In genomic region chr2:201854221-201854801, GRCh38 we compare ENCODE assay signal across 13 cellular contexts. TPM values are rescaled to one million over a fixed set of nuclear protein-coding genes. Genes with fewer than 3 reads are reported as not detected.
A peak's percentile ranks its signal among the peaks of the same experiment; 100 is the strongest.
DNase-seq lines count a peak whose midpoint lies in the region; ATAC-seq, FAIRE-seq and TF ChIP-seq lines count a peak whose summit lies in the region.
"Had no signal": no experiment of that assay in that cellular context is flagged by ENCODE, and none has a peak within 500 bp of the region (broad histone marks: within the 10 kb centered on the region; RNA-seq: fewer than 3 reads in every experiment).

No MANE protein-coding gene starts in this region.

- no peaks in the 10 kb centered on the region for H3K9me3 ChIP-seq in trophoblast cell (ENCODE audit: insufficient read depth, low read depth, low read length)
- H3K9me3 ChIP-seq in left ventricle myocardium inferior (replicated peaks) = no peaks in the 10 kb centered on the region
- no peaks in the 10 kb centered on the region for H3K9me3 ChIP-seq in Karpas-422 (ENCODE audit: low read length)
- H3K9me3 ChIP-seq: esophagus squamous epithelium had no signal

- H4K12ac ChIP-seq in trophoblast cell (ENCODE audit: low read depth, low read length) = no peak overlapping the region

- no peak for ATAC-seq in GM21381 (IDR thresholded peaks at IDR 0.05; ENCODE audit: unreplicated experiment)

- H3K4me3 ChIP-seq in epithelial cell of esophagus (ENCODE audit: low read length) = no peak overlapping the region
- H3K4me3 ChIP-seq in trophoblast cell (ENCODE audit: low read depth, low read length) = no peak overlapping the region
- no peak overlapping the region for H3K4me3 ChIP-seq in left ventricle myocardium inferior
- H3K4me3 ChIP-seq in Karpas-422 (ENCODE audit: low read length) = no peak overlapping the region
- H3K4me3 ChIP-seq: esophagus squamous epithelium had no signal

- H3K36me3 ChIP-seq in trophoblast cell (ENCODE audit: control insufficient read depth in 1 of 2, insufficient read depth in 2 of 2, low read length in 2 of 2) (no peaks in the 10 kb centered on the region), left ventricle myocardium inferior (no peaks in the 10 kb centered on the region), Karpas-422 (ENCODE audit: insufficient read depth, low read length) (no peaks in the 10 kb centered on the region)
- H3K36me3 ChIP-seq: esophagus squamous epithelium had no signal

- no peak overlapping the region for H2BK12ac ChIP-seq in trophoblast cell (ENCODE audit: low read length)

- no peak for TF ChIP-seq CTCF in epithelial cell of esophagus (IDR thresholded peaks at IDR 0.05; ENCODE audit: insufficient read depth, low read depth, low read length, missing control alignments)
- TF ChIP-seq CTCF in left ventricle myocardium inferior (IDR thresholded peaks at IDR 0.05; ENCODE audit: borderline replicate concordance) = no peak

- no peaks in the 10 kb centered on the region for H4K20me1 ChIP-seq in Karpas-422 (ENCODE audit: insufficient read depth, low read depth, low read length)

- DNase-seq in GM03348 (ENCODE audit: low spot score) = peak; percentile 81
- peak; percentile 98 for DNase-seq in RCC 7860 (ENCODE audit: low spot score)
- peak; percentile 92 for DNase-seq in epithelial cell of esophagus (ENCODE audit: low read depth)
- DNase-seq in trophoblast cell = peak; percentile 59 to 61
- no peak for DNase-seq in NCI-H446 (lab: John Stamatoyannopoulos, UW)
- DNase-seq in left ventricle myocardium inferior = no peak
- no peak for DNase-seq in Karpas-422
- DNase-seq: activated CD4-positive, alpha-beta memory T cell treated with anti-CD3 and anti-CD28 coated beads for 36 hours; DMS79; esophagus squamous epithelium; NCI-H187; stimulated activated naive CD4-positive, alpha-beta T cell had no signal

- H3K9me2 ChIP-seq in Karpas-422 (replicated peaks; ENCODE audit: insufficient read depth, low read length) = no peaks in the 10 kb centered on the region

- no peak overlapping the region for H4K91ac ChIP-seq in trophoblast cell (ENCODE audit: low read depth, low read length)

- FAIRE-seq in RCC 7860 (lab: Jason Lieb, UNC) = peak; percentile 98

- H3K27me3 ChIP-seq in trophoblast cell (ENCODE audit: insufficient read depth, low read length) (no peaks in the 10 kb centered on the region), left ventricle myocardium inferior (ENCODE audit: low read depth) (peaks cover 38% of the 10 kb centered on the region), Karpas-422 (ENCODE audit: low read length) (no peaks in the 10 kb centered on the region)

- H3K4me2 ChIP-seq in trophoblast cell (ENCODE audit: low read length) = no peak overlapping the region
- H3K4me2 ChIP-seq in Karpas-422 (ENCODE audit: low read depth, low read length, poor library complexity, severe bottlenecking) = no peak overlapping the region

- H2AFZ ChIP-seq in trophoblast cell (ENCODE audit: insufficient read depth, low read length, poor library complexity) (no peak overlapping the region), Karpas-422 (ENCODE audit: low read length) (no peak overlapping the region)

- H3K18ac ChIP-seq in trophoblast cell (ENCODE audit: low read length) = no peak overlapping the region

- H3K79me2 ChIP-seq in trophoblast cell (ENCODE audit: control insufficient read depth, insufficient read depth, low read length, poor library complexity) (no peaks in the 10 kb centered on the region), Karpas-422 (ENCODE audit: low read length) (no peaks in the 10 kb centered on the region)

- no peak overlapping the region for H2BK120ac ChIP-seq in trophoblast cell (ENCODE audit: insufficient read depth, low read length, poor library complexity)

- H4K8ac ChIP-seq in trophoblast cell (ENCODE audit: low read depth, low read length) = no peak overlapping the region

- H3K9ac ChIP-seq in trophoblast cell (ENCODE audit: low read length) = no peak overlapping the region
- H3K9ac ChIP-seq in Karpas-422 (ENCODE audit: low read length) = no peak overlapping the region

- H3K27ac ChIP-seq in trophoblast cell (ENCODE audit: low read depth, low read length) (no peak overlapping the region), left ventricle myocardium inferior (replicated peaks) (no peak overlapping the region), Karpas-422 (ENCODE audit: low read length) (no peak overlapping the region)
- H3K27ac ChIP-seq: esophagus squamous epithelium had no signal

- H3K79me1 ChIP-seq in trophoblast cell (ENCODE audit: low read length) = no peaks in the 10 kb centered on the region

- intact Hi-C loops in left ventricle myocardium inferior (cut with micrococcal nuclease) = no loop called here

- H3K23ac ChIP-seq in trophoblast cell (ENCODE audit: low read length) = no peak overlapping the region

- H2BK5ac ChIP-seq in trophoblast cell (ENCODE audit: low read depth, low read length, poor library complexity) = no peak overlapping the region

- WGBS in trophoblast cell (ENCODE audit: extremely low coverage, insufficient coverage, insufficient read length) = no CpG with 5 or more reads among the region's 4 CpGs

- no peak overlapping the region for H3K14ac ChIP-seq in trophoblast cell (ENCODE audit: low read length)

- peaks cover 3% of the 10 kb centered on the region in 2 experiments for H3K4me1 ChIP-seq in trophoblast cell (ENCODE audit: control insufficient read depth in 1 of 2, insufficient read depth in 2 of 2, low read length in 2 of 2)
- no peaks in the 10 kb centered on the region for H3K4me1 ChIP-seq in left ventricle myocardium inferior
- H3K4me1 ChIP-seq in Karpas-422 (ENCODE audit: low read length) = peaks cover 12% of the 10 kb centered on the region

- H3K4ac ChIP-seq in trophoblast cell (ENCODE audit: low read depth, low read length) = no peak overlapping the region

- no peak overlapping the region for H2AK5ac ChIP-seq in trophoblast cell (ENCODE audit: low read length)

RNA-seq across cellular contexts. Expression of gene CDK15, which starts 48.0 kb away (rescaled TPM):
- 0.01 and 0.03 TPM in 2 replicates for polyA plus RNA-seq in trophoblast cell (2013)
- total RNA-seq in left ventricle myocardium inferior = 0.16 TPM
- not detected in 2 replicates for total RNA-seq in Karpas-422 (2014; rRNA removed; shearing (Covaris generic); ENCODE audit: low replicate concordance)
- total RNA-seq: activated CD4-positive, alpha-beta memory T cell treated with anti-CD3 and anti-CD28 coated beads for 36 hours had no signal

Comparison
In these comparisons a context has a peak if more than half of its experiments do, and no peak if none do; other contexts are left out.
1. DNase-seq: peak in GM03348 (single experiment), RCC 7860 (single experiment), epithelial cell of esophagus (single experiment) and trophoblast cell (2 of 2); none in NCI-H446 (0 of 2), left ventricle myocardium inferior (single experiment) and Karpas-422 (single experiment).